ENCODE assay signal across 9 cellular contexts in the genomic region with DNA sequence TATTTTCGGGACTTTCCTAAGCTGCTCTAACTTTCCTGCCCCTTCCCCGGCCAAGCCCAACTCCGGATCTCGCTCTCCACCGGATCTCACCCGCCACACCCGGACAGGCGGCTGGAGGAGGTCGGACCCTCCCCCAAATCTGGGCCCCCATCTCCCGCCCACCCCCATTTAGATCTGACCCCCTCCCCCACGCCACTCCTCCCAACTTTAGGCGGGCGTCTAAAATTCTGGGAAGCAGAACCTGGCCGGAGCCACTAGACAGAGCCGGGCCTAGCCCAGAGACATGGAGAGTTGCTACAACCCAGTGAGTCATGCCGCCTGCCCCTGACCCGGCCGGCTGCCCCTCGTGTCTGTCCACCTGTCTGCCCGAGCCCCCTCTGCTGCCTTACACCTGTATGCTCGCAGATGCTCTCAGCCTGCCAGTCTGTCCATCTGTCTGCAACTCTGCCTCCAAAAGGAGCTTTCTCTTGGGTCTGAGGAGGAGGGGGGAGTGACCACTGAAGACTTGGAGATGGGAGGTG. TPM values are rescaled to one million over a fixed set of nuclear protein-coding genes. Genes with fewer than 3 reads are reported as not detected.
DNase-seq lines count a peak whose midpoint lies in the region; ATAC-seq, FAIRE-seq and TF ChIP-seq lines count a peak whose summit lies in the region.
"Had no signal": no experiment of that assay in that cellular context is flagged by ENCODE, and none has a peak within 500 bp of the region (broad histone marks: within the 10 kb centered on the region; RNA-seq: fewer than 3 reads in every experiment).

A gene (plus strand): TSS at position 29 of the 521 bp plus-strand sequence. CDS start 255 bp downstream, at position 284.

- TF ChIP-seq CTCF in WERI-Rb-1 (IDR thresholded peaks at IDR 0.05; ENCODE audit: low read depth, low read length) (no peak), psoas muscle (IDR thresholded peaks at IDR 0.05) (no peak)

- intact Hi-C loops in Right ventricle myocardium inferior (cut with DNase I) (loop anchor here (2.0 to 5.0 kb wide), 4 partner anchors 25 to 227 kb away; a partner anchor contains a TSS), psoas muscle (cut with DNase I) (loop anchor here (2.0 to 10.0 kb wide), 3 partner anchors 83 to 228 kb away; no protein-coding TSS in a partner anchor)

- H3K36me3 ChIP-seq in WERI-Rb-1: peaks cover 16% of the 10 kb centered on the region
- peaks cover 0 to 35% of the 10 kb centered on the region in 2 donors for H3K36me3 ChIP-seq in psoas muscle (ENCODE audit: insufficient read depth in 1 of 2, low read depth in 1 of 2)

- H3K27me3 ChIP-seq in WERI-Rb-1 (ENCODE audit: insufficient read depth, low read depth, severe bottlenecking): no peaks in the 10 kb centered on the region
- H3K27me3 ChIP-seq in psoas muscle (ENCODE audit: insufficient read depth in 3 of 3, low read length in 2 of 3): no peaks in the 10 kb centered on the region

- FAIRE-seq in H54 (lab: Jason Lieb, UNC): no peak
- FAIRE-seq: colon had no signal

- H3K9me3 ChIP-seq in WERI-Rb-1 (ENCODE audit: severe bottlenecking) (no peaks in the 10 kb centered on the region), psoas muscle (no peaks in the 10 kb centered on the region)

- DNase-seq in H54 (ENCODE audit: insufficient read length, low spot score): no peak
- no peak for DNase-seq in WERI-Rb-1
- no peak for DNase-seq in Right ventricle myocardium inferior (ENCODE audit: missing footprints)
- DNase-seq in psoas muscle: no peak
- DNase-seq in COLO668 (lab: John Stamatoyannopoulos, UW; ENCODE audit: unreplicated experiment): no peak
- DNase-seq in ecto neural progenitor cell (ENCODE audit: low spot score): no peak
- DNase-seq in activated CD4-positive, alpha-beta T cell treated with anti-CD3 and anti-CD28 coated beads, Interleukin-2, amount 50 U/mL, for 48 hours: no peak
- DNase-seq in HuH-7.5 (ENCODE audit: low spot score): no peak

- H3K4me3 ChIP-seq in WERI-Rb-1 (ENCODE audit: low read depth, low read length): peak within 1 kb of the TSS; percentile 71
- peak within 1 kb of the TSS; percentile 75 for H3K4me3 ChIP-seq in psoas muscle

- TF ChIP-seq POLR2A in H54 (IDR thresholded peaks at IDR 0.05; ENCODE audit: low read depth, low read length): peak; percentile 59; the same call in 1 of the 2 replicates

- WGBS in psoas muscle, 3 donors: 2 to 3% (median 3%) methylated on average over 21 of the region's 21 CpGs

- peaks cover 26% of the 10 kb centered on the region for H3K4me1 ChIP-seq in psoas muscle

- peak within 1 kb of the TSS; percentile 46 for H3K27ac ChIP-seq in WERI-Rb-1
- H3K27ac ChIP-seq in psoas muscle: peak within 1 kb of the TSS; percentile 97

- ATAC-seq in Right ventricle myocardium inferior: no peak
- ATAC-seq in psoas muscle: peak in 2 of 4 donors; percentile 11 to 25

RNA-seq across cellular contexts. Expression of the gene that starts here (rescaled TPM):
- total RNA-seq in Right ventricle myocardium inferior: 15.1 TPM
- total RNA-seq in psoas muscle: 10 to 100 TPM; 11.3 to 86.0 (median 12.7) TPM
- 10 to 100 TPM in 2 of 3 donors, 1 to 10 TPM in 1; 8.3 to 13.2 (median 10.9) TPM for polyA plus RNA-seq in psoas muscle
